Comparison of ENCODE assay signal across 3 cellular contexts in the genomic region with DNA sequence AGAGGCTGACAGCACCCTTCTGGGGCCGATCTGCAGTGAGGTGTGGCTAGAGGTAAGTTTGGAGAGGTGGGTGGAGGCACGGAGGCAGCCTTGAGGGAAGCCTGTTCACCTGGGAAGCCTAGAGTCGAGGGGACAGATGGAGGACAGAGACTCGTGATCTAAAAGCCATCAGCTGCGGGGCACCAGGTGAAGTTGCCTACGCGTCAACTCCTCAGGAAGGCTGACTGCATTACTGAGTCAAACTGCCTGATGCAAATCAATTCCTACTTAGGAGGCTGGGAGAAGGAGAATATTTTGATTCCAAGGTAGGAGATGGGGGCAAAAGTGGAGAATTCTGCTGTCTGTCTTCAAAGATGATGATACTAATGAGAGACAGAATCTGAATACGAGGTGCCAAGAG.
TF ChIP-seq lines count a peak whose summit lies in the region.

No MANE protein-coding gene starts in this region.

TF ChIP-seq in SK-N-SH, 30 proteins besides CTCF, POLR2A, EP300 and RAD21 (continued from another document):
- TF ChIP-seq USF2 (IDR thresholded peaks at IDR 0.05; ENCODE audit: borderline replicate concordance, low read depth, low read length) (no peak), NRF1 (IDR thresholded peaks at IDR 0.05; ENCODE audit: low read depth, low read length) (no peak), REST (IDR thresholded peaks at IDR 0.05; ENCODE audit: low read depth, low read length) (no peak), TAF1 (IDR thresholded peaks at IDR 0.05; ENCODE audit: borderline replicate concordance, low read depth, low read length) (no peak), YY1 (IDR thresholded peaks at IDR 0.05; ENCODE audit: low read depth) (no peak), JUND (IDR thresholded peaks at IDR 0.05) (no peak), FOXM1 (IDR thresholded peaks at IDR 0.05; ENCODE audit: low read depth) (no peak), SMC3 (IDR thresholded peaks at IDR 0.05; ENCODE audit: low read depth, low read length) (no peak), TCF12 (IDR thresholded peaks at IDR 0.05) (no peak), POLR2AphosphoS5 (IDR thresholded peaks at IDR 0.05; ENCODE audit: low read depth, low read length) (no peak), GABPA (IDR thresholded peaks at IDR 0.05; ENCODE audit: low read depth) (no peak), RFX5 (IDR thresholded peaks at IDR 0.05; ENCODE audit: low read length) (no peak), TEAD4 (IDR thresholded peaks at IDR 0.05; ENCODE audit: borderline replicate concordance, insufficient read depth) (no peak), FOXJ3 (CRISPR knock-in tag; IDR thresholded peaks at IDR 0.05) (no peak)
- TF ChIP-seq, protein P1, sequence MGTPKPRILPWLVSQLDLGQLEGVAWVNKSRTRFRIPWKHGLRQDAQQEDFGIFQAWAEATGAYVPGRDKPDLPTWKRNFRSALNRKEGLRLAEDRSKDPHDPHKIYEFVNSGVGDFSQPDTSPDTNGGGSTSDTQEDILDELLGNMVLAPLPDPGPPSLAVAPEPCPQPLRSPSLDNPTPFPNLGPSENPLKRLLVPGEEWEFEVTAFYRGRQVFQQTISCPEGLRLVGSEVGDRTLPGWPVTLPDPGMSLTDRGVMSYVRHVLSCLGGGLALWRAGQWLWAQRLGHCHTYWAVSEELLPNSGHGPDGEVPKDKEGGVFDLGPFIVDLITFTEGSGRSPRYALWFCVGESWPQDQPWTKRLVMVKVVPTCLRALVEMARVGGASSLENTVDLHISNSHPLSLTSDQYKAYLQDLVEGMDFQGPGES (IDR thresholded peaks at IDR 0.05; ENCODE audit: low read depth, low read length) = no peak
- TF ChIP-seq, protein P2, sequence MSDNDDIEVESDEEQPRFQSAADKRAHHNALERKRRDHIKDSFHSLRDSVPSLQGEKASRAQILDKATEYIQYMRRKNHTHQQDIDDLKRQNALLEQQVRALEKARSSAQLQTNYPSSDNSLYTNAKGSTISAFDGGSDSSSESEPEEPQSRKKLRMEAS (IDR thresholded peaks at IDR 0.05; ENCODE audit: low read depth) = no peak

TF ChIP-seq in SK-N-SH treated with all-trans-retinoic acid at 6 μM for 48 hours, 23 proteins besides CTCF, POLR2A, EP300 and RAD21 (continued from another document):
- TF ChIP-seq CREB5 (CRISPR knock-in tag; IDR thresholded peaks at IDR 0.05; ENCODE audit: low read depth) (no peak), OSR1 (CRISPR knock-in tag; IDR thresholded peaks at IDR 0.05) (no peak), PATZ1 (CRISPR knock-in tag; IDR thresholded peaks at IDR 0.05; ENCODE audit: borderline replicate concordance) (no peak), RARB (CRISPR knock-in tag; IDR thresholded peaks at IDR 0.05) (no peak)
- TF ChIP-seq, protein P3, sequence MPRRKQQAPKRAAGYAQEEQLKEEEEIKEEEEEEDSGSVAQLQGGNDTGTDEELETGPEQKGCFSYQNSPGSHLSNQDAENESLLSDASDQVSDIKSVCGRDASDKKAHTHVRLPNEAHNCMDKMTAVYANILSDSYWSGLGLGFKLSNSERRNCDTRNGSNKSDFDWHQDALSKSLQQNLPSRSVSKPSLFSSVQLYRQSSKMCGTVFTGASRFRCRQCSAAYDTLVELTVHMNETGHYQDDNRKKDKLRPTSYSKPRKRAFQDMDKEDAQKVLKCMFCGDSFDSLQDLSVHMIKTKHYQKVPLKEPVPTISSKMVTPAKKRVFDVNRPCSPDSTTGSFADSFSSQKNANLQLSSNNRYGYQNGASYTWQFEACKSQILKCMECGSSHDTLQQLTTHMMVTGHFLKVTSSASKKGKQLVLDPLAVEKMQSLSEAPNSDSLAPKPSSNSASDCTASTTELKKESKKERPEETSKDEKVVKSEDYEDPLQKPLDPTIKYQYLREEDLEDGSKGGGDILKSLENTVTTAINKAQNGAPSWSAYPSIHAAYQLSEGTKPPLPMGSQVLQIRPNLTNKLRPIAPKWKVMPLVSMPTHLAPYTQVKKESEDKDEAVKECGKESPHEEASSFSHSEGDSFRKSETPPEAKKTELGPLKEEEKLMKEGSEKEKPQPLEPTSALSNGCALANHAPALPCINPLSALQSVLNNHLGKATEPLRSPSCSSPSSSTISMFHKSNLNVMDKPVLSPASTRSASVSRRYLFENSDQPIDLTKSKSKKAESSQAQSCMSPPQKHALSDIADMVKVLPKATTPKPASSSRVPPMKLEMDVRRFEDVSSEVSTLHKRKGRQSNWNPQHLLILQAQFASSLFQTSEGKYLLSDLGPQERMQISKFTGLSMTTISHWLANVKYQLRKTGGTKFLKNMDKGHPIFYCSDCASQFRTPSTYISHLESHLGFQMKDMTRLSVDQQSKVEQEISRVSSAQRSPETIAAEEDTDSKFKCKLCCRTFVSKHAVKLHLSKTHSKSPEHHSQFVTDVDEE (CRISPR knock-in tag; IDR thresholded peaks at IDR 0.05) = no peak

TF ChIP-seq in HCT116, 20 proteins besides CTCF, POLR2A, EP300 and RAD21 (continued from another document):
- no peak for TF ChIP-seq ZBTB33 (IDR thresholded peaks at IDR 0.05; ENCODE audit: extremely low read depth, insufficient replicate concordance, low read length)
- no peak for TF ChIP-seq FOSL1 (IDR thresholded peaks at IDR 0.05; ENCODE audit: low read depth)
- TF ChIP-seq CEBPB (IDR thresholded peaks at IDR 0.05; ENCODE audit: low read depth) = no peak
- no peak for TF ChIP-seq YY1 (IDR thresholded peaks at IDR 0.05; ENCODE audit: extremely low read depth, insufficient replicate concordance, low read depth, low read length)
- no peak for TF ChIP-seq SRF (IDR thresholded peaks at IDR 0.05; ENCODE audit: low read depth)
- TF ChIP-seq SP1 (IDR thresholded peaks at IDR 0.05; ENCODE audit: low read depth) = no peak
- no peak for TF ChIP-seq TCF7L2 (IDR thresholded peaks at IDR 0.05; ENCODE audit: borderline replicate concordance, extremely low read depth, insufficient read depth, insufficient read length)
- TF ChIP-seq JUND (IDR thresholded peaks at IDR 0.05) = no peak
